In the genomic region with DNA sequence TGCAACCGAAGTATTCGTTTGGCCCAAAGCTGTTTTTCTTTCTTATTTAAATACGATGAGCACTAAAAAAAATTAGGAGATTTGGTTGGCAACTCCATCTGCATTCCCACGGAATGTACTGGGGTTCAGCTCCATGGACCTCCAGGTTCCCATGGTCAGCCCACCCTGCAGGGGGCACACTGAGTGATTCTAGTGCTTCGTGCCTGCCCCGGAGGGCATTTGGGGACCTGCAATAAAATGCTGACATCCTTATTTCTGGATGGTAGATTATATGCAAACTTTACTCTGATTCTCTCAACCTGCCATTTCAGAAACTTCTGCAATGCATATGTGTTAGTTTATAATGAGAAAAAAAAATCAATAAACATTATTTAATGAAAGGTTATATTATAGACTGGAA, we compare ENCODE assay signal across 17 cellular contexts.
"Had no signal": no experiment of that assay in that cellular context is flagged by ENCODE, and none has a peak within 500 bp of the region (broad histone marks: within the 10 kb centered on the region; RNA-seq: fewer than 3 reads in every experiment).

No MANE protein-coding gene starts in this region.

- H3K4me1 Mint-ChIP-seq: nephron had no signal

- H3K27me3 Mint-ChIP-seq: activated T-helper 17 cell treated with anti-CD3 and anti-CD28 coated beads, Interleukin-2, amount 50 U/mL, for 72 hours had no signal

- H3K9me3 ChIP-seq: left lung, stomach, thoracic aorta had no signal

- H3K9me3 Mint-ChIP-seq: activated naive CD4-positive, alpha-beta T cell treated with anti-CD3 and anti-CD28 coated beads for 36 hours; activated T-helper 17 cell treated with anti-CD3 and anti-CD28 coated beads, Interleukin-2, amount 50 U/mL, for 72 hours; memory B cell; nephron had no signal

- ATAC-seq: activated T-helper 17 cell treated with anti-CD3 and anti-CD28 coated beads, Interleukin-2, amount 50 U/mL, for 72 hours; foreskin keratinocyte; left lung had no signal

- H3K4me1 ChIP-seq: foreskin keratinocyte, left lung had no signal

- H3K27ac Mint-ChIP-seq: activated naive CD4-positive, alpha-beta T cell treated with anti-CD3 and anti-CD28 coated beads for 36 hours; activated T-helper 17 cell treated with anti-CD3 and anti-CD28 coated beads, Interleukin-2, amount 50 U/mL, for 72 hours; nephron had no signal

- DNase-seq: activated CD4-positive, alpha-beta T cell treated with anti-CD3 and anti-CD28 coated beads for 4 hours; activated naive CD4-positive, alpha-beta T cell treated with anti-CD3 and anti-CD28 coated beads for 36 hours; activated T-cell treated with anti-CD3 and anti-CD28 coated beads for 4 hours; foreskin keratinocyte; head of caudate nucleus; left lung; stimulated activated CD4-positive, alpha-beta T cell treated with anti-CD3 and anti-CD28 coated beads, Interleukin-12 subunit alpha, Interleukin-12 subunit beta, amount 100 ng/mL, for 4 hours; stimulated activated CD4-positive, alpha-beta T cell treated with anti-CD3 and anti-CD28 coated beads, Interleukin-4, amount 100 ng/mL, for 1 hour; stomach had no signal

- H3K27ac ChIP-seq: foreskin keratinocyte, left lung, stomach, thoracic aorta had no signal

- FAIRE-seq: astrocyte, colon, endothelial cell of umbilical vein, keratinocyte had no signal

- H3K4me3 Mint-ChIP-seq: activated naive CD4-positive, alpha-beta T cell treated with anti-CD3 and anti-CD28 coated beads for 36 hours; activated T-helper 17 cell treated with anti-CD3 and anti-CD28 coated beads, Interleukin-2, amount 50 U/mL, for 72 hours; nephron had no signal

- H3K4me3 ChIP-seq: left lung, stomach, thoracic aorta had no signal

- H3K27me3 ChIP-seq: foreskin keratinocyte, left lung, stomach had no signal
